ENCODE assay signal across 8 cellular contexts in the genomic region with DNA sequence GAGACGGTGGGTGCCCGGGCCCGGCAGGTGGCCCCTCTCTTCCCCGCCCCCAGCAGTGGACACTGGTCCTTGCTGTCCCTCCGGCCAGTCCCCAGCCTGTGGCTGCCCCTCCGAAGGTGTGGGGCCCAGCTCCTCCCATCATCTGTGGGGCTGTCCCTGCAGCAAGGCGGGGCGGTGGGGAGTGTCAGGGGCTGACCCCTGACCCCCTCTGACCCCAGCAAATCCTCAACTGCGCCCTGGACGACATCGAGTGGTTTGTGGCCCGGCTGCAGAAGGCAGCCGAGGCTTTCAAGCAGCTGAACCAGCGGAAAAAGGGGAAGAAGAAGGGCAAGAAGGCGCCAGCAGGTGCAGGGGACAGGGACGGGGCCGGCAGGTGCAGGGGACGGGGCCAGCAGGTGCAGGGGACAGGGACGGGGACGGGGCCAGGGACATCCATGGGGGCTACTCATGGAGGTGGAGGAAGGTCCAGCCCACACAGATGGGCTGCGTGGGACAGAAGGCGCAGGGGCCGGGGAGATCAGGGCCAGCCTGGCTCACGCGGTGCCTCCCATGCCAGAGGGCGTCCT. TPM values are rescaled to one million over a fixed set of nuclear protein-coding genes. Genes with fewer than 3 reads are reported as not detected.
DNase-seq lines count a peak whose midpoint lies in the region; ATAC-seq, FAIRE-seq and TF ChIP-seq lines count a peak whose summit lies in the region.
"Had no signal": no experiment of that assay in that cellular context is flagged by ENCODE, and none has a peak within 500 bp of the region (broad histone marks: within the 10 kb centered on the region; RNA-seq: fewer than 3 reads in every experiment).

No MANE protein-coding gene starts in this region.

- H3K27ac ChIP-seq in kidney (ENCODE audit: low read depth in 2 of 2, low read length in 2 of 2) = no peak overlapping the region

- no peaks in the 10 kb centered on the region for H3K36me3 Mint-ChIP-seq in immature natural killer cell

- DNase-seq in D341Med (ENCODE audit: low spot score) (peak; percentile 59), NCI-H146 (lab: John Stamatoyannopoulos, UW) (peak; percentile 79), immature natural killer cell (no peak), GOT3 (lab: John Stamatoyannopoulos, UW) (no peak), kidney (no peak)
- DNase-seq: DMS79 treated with DMSO at 0.1 percent for 48 hours had no signal

- intact Hi-C loops in kidney (cut with DNase I) = loop anchor here (10.0 kb wide), 1 partner anchor 167 kb away; no protein-coding TSS in a partner anchor

- no peak overlapping the region for H3K9ac ChIP-seq in kidney (ENCODE audit: low read length in 2 of 2)

- no peak for FAIRE-seq in kidney (lab: Jason Lieb, UNC)

- no peak overlapping the region for H3K27ac Mint-ChIP-seq in immature natural killer cell

- peaks cover 6 to 7% of the 10 kb centered on the region in 2 donors for H3K4me1 Mint-ChIP-seq in immature natural killer cell
- H3K4me1 Mint-ChIP-seq: neural crest cell had no signal

- H3K27me3 Mint-ChIP-seq in immature natural killer cell (ENCODE audit: low read depth in 3 of 3) = peaks cover 6 to 12% (median 11%) of the 10 kb centered on the region in 3 donors

- peak overlapping the region in 3 of 5 donors; percentile 12 to 63 (median 52) for H3K4me3 Mint-ChIP-seq in immature natural killer cell
- H3K4me3 Mint-ChIP-seq: neural crest cell had no signal

- no peaks in the 10 kb centered on the region for H3K9me3 Mint-ChIP-seq in immature natural killer cell
- H3K9me3 Mint-ChIP-seq: neural crest cell had no signal

- peaks cover 3 to 6% of the 10 kb centered on the region in 2 donors for H3K4me1 ChIP-seq in kidney (ENCODE audit: control insufficient read depth in 1 of 2, insufficient read depth in 1 of 2, low read depth in 1 of 2, low read length in 2 of 2)

- TF ChIP-seq CTCF in kidney (IDR thresholded peaks at IDR 0.05; ENCODE audit: borderline replicate concordance, extremely low read depth, insufficient read depth) = no peak

- peaks cover 0 to 16% of the 10 kb centered on the region in 2 donors for H3K36me3 ChIP-seq in kidney (ENCODE audit: control insufficient read depth in 1 of 2, insufficient read depth in 2 of 2, low read length in 2 of 2)

- no peak overlapping the region for H3K4me3 ChIP-seq in kidney (ENCODE audit: low read length in 2 of 2)

- ATAC-seq in GM21515 (IDR thresholded peaks at IDR 0.05; ENCODE audit: unreplicated experiment) = no peak

- H3K9me3 ChIP-seq in kidney (ENCODE audit: control insufficient read depth in 1 of 2, low read length in 2 of 2) = no peaks in the 10 kb centered on the region

RNA-seq across cellular contexts. Expression of a gene that starts 15.4 kb away (rescaled TPM):
- 10 to 100 TPM; 12.9 to 15.1 (median 15.0) TPM for polyA plus RNA-seq in immature natural killer cell
- total RNA-seq in kidney = 287 TPM
- 199 TPM for polyA plus RNA-seq in kidney (ENCODE audit: insufficient read depth, low read depth, low replicate concordance)

RNA-seq across cellular contexts. Expression of a gene that starts 25.8 kb away (rescaled TPM):
- polyA plus RNA-seq in immature natural killer cell (10 to 100 TPM; 21.3 to 32.4 (median 30.4) TPM), kidney (ENCODE audit: insufficient read depth, low read depth, low replicate concordance) (36.2 TPM)
- total RNA-seq in kidney = 38.6 TPM

RNA-seq across cellular contexts. Expression of a gene that starts 25.8 kb away (rescaled TPM):
- polyA plus RNA-seq in immature natural killer cell = 100 to 1,000 TPM; 163 to 189 (median 180) TPM
- total RNA-seq in kidney = 175 TPM
- 312 TPM for polyA plus RNA-seq in kidney (ENCODE audit: insufficient read depth, low read depth, low replicate concordance)

RNA-seq across cellular contexts. Expression of a gene that starts 26.4 kb away (rescaled TPM):
- polyA plus RNA-seq in immature natural killer cell (10 to 100 TPM; 17.8 to 31.6 (median 18.6) TPM), kidney (ENCODE audit: insufficient read depth, low read depth, low replicate concordance) (30.2 TPM)
- 54.5 TPM for total RNA-seq in kidney

RNA-seq across cellular contexts. Expression of a gene that starts 55.9 kb away (rescaled TPM):
- polyA plus RNA-seq in immature natural killer cell = 1 to 10 TPM; 5.8 to 9.7 (median 6.7) TPM
- total RNA-seq in kidney = 66.2 TPM
- polyA plus RNA-seq in kidney (ENCODE audit: insufficient read depth, low read depth, low replicate concordance) = 38.3 TPM

Comparison
In these comparisons a context has a peak if more than half of its experiments do, and no peak if none do; other contexts are left out.
1. DNase-seq: peak in D341Med (single experiment) and NCI-H146 (single experiment); none in immature natural killer cell (0 of 3), GOT3 (single experiment) and kidney (single experiment).
2. RNA of a gene that starts 15.4 kb away (polyA plus RNA-seq): 199 TPM in kidney (single experiment); 12.9 to 15.1 TPM in immature natural killer cell; every median in the first group is over 10 times any median in the second.